ENCODE assay signal across 26 cellular contexts in genomic region chr2:141641462-141641861, GRCh38.
DNase-seq lines count a peak whose midpoint lies in the region; ATAC-seq, FAIRE-seq and TF ChIP-seq lines count a peak whose summit lies in the region.
"Had no signal": no experiment of that assay in that cellular context is flagged by ENCODE, and none has a peak within 500 bp of the region (broad histone marks: within the 10 kb centered on the region; RNA-seq: fewer than 3 reads in every experiment).

No MANE protein-coding gene starts in this region.

- no peak for TF ChIP-seq POLR2A in H54 (IDR thresholded peaks at IDR 0.05; ENCODE audit: low read depth, low read length)

- H3K36me3 ChIP-seq in RWPE2 (ENCODE audit: low read depth) (no peaks in the 10 kb centered on the region), fibroblast of lung (ENCODE audit: control insufficient read depth, insufficient read depth, low read length) (no peaks in the 10 kb centered on the region), smooth muscle cell (ENCODE audit: low read depth) (no peaks in the 10 kb centered on the region)
- H3K36me3 ChIP-seq: BE2C, pancreas, tibial nerve had no signal

- H3F3A ChIP-seq in smooth muscle cell (ENCODE audit: low read depth) = no peaks in the 10 kb centered on the region

- DNase-seq in HPDE6-E6E7 (ENCODE audit: extremely low spot score) (peak; percentile 14), RWPE2 (ENCODE audit: low spot score) (no peak), fibroblast of lung (ENCODE audit: low read depth in 2 of 2) (peak; percentile 26 to 31), smooth muscle cell (lab: John Stamatoyannopoulos, UW; ENCODE audit: unreplicated experiment) (no peak), GM10248 (ENCODE audit: extremely low spot score) (no peak), H54 (ENCODE audit: insufficient read length, low spot score) (no peak)
- no peak for DNase-seq in activated effector memory CD4-positive, alpha-beta T cell treated with anti-CD3 and anti-CD28 coated beads, Interleukin-2, amount 50 U/mL, for 16 hours
- DNase-seq: activated CD8-positive, alpha-beta memory T cell treated with anti-CD3 and anti-CD28 coated beads, Interleukin-2, amount 50 U/mL, for 48 hours; activated gamma-delta T cell; aorta; BE2C; endodermal cell; H9; kidney glomerular epithelial cell; mesendoderm; naive thymus-derived CD8-positive, alpha-beta T cell; NCI-H1105; NCI-H2107; NCI-H526; pancreas; stimulated activated CD4-positive, alpha-beta T cell treated with anti-CD3 and anti-CD28 coated beads, Interleukin-2, amount 100 ng/mL, for 24 hours; T-cell had no signal

- POLR2A ChIA-PET in GM10248 (lab: Yijun Ruan, JAX) = no interaction called here

- H3K4me3 ChIP-seq in RWPE2 (ENCODE audit: severe bottlenecking) (no peak overlapping the region), fibroblast of lung (replicated peaks in 1 of 4; ENCODE audit: control extremely low read depth in 1 of 4, insufficient read depth in 1 of 4, low read depth in 3 of 4, low read length in 4 of 4) (no peak overlapping the region), smooth muscle cell (no peak overlapping the region)
- H3K4me3 ChIP-seq: pancreas, tibial nerve had no signal

- CTCF ChIA-PET in GM10248 (lab: Yijun Ruan, JAX) = interaction anchor here (0.7 to 1.9 kb wide), 4 partner anchors 11 to 22 kb away, joined by 3 to 5 read pairs (median 3); no protein-coding TSS in a partner anchor

- TF ChIP-seq CTCF in RWPE2 (IDR thresholded peaks at IDR 0.05; ENCODE audit: poor library complexity, severe bottlenecking) = no peak
- TF ChIP-seq CTCF in fibroblast of lung (conservative IDR thresholded peaks at IDR 0.05 in 1 of 2, IDR thresholded peaks at IDR 0.05 in 1 of 2; ENCODE audit: low read depth in 1 of 2, low read length in 2 of 2) = no peak
- TF ChIP-seq CTCF in smooth muscle cell (IDR thresholded peaks at IDR 0.05; ENCODE audit: borderline replicate concordance, insufficient read depth, poor library complexity, severe bottlenecking) = no peak
- no peak for TF ChIP-seq CTCF in GM10248 (IDR thresholded peaks at IDR 0.05; ENCODE audit: control extremely low read depth, extremely low read depth, low read depth, missing control alignments)

- ATAC-seq in RWPE2 (ENCODE audit: low read depth) = peak; percentile 95
- ATAC-seq: naive thymus-derived CD8-positive, alpha-beta T cell; pancreas; T-cell had no signal

- no peak for FAIRE-seq in H54 (lab: Jason Lieb, UNC)
- FAIRE-seq: colon, pancreas had no signal

- H3K27me3 ChIP-seq in RWPE2 (ENCODE audit: insufficient read depth, poor library complexity, severe bottlenecking) (no peaks in the 10 kb centered on the region), fibroblast of lung (ENCODE audit: control insufficient read depth, insufficient read depth, low read length) (no peaks in the 10 kb centered on the region), smooth muscle cell (ENCODE audit: low read depth) (no peaks in the 10 kb centered on the region)
- H3K27me3 ChIP-seq: BE2C, pancreas, tibial nerve had no signal

- H3K27ac ChIP-seq in RWPE2 (ENCODE audit: poor library complexity, severe bottlenecking) = no peak overlapping the region
- H3K27ac ChIP-seq in fibroblast of lung (ENCODE audit: insufficient read depth, low read length) = no peak overlapping the region
- peak overlapping the region; percentile 32 for H3K27ac ChIP-seq in smooth muscle cell (ENCODE audit: low read depth)
- H3K27ac ChIP-seq: HL-60, KMS-11, pancreas, tibial nerve had no signal

- H3K79me2 ChIP-seq in fibroblast of lung (ENCODE audit: control insufficient read depth, insufficient read depth, low read length) (no peaks in the 10 kb centered on the region), smooth muscle cell (ENCODE audit: low read depth) (no peaks in the 10 kb centered on the region)

- peaks cover 3% of the 10 kb centered on the region for H3K4me1 ChIP-seq in RWPE2 (ENCODE audit: insufficient read depth, poor library complexity, severe bottlenecking)
- H3K4me1 ChIP-seq in fibroblast of lung (ENCODE audit: control insufficient read depth, extremely low read depth, insufficient read depth, low read length) = no peaks in the 10 kb centered on the region
- no peaks in the 10 kb centered on the region for H3K4me1 ChIP-seq in smooth muscle cell (ENCODE audit: low read depth)
- H3K4me1 ChIP-seq: BE2C, pancreas, tibial nerve had no signal

- H3K9me3 ChIP-seq in RWPE2 (ENCODE audit: severe bottlenecking) = no peaks in the 10 kb centered on the region
- no peaks in the 10 kb centered on the region for H3K9me3 ChIP-seq in fibroblast of lung (ENCODE audit: control insufficient read depth, insufficient read depth, low read depth, low read length)
- H3K9me3 ChIP-seq in smooth muscle cell (replicated peaks; ENCODE audit: low read depth) = no peaks in the 10 kb centered on the region
- H3K9me3 ChIP-seq: BE2C, pancreas, tibial nerve had no signal

- H3K9ac ChIP-seq in fibroblast of lung (ENCODE audit: insufficient read depth, low read length) (no peak overlapping the region), smooth muscle cell (ENCODE audit: low read depth) (no peak overlapping the region)
- H3K9ac ChIP-seq: KMS-11 had no signal

- H2AFZ ChIP-seq in fibroblast of lung (ENCODE audit: low read length) (no peak overlapping the region), smooth muscle cell (ENCODE audit: low read depth) (no peak overlapping the region)

- H4K20me1 ChIP-seq in fibroblast of lung (ENCODE audit: control insufficient read depth, extremely low read depth, insufficient read depth, low read length) (no peaks in the 10 kb centered on the region), smooth muscle cell (ENCODE audit: low read depth) (no peaks in the 10 kb centered on the region)

- no peak overlapping the region for H3K4me2 ChIP-seq in fibroblast of lung (ENCODE audit: extremely low read depth, insufficient read depth, low read length)
- H3K4me2 ChIP-seq in smooth muscle cell = no peak overlapping the region
- H3K4me2 ChIP-seq: KMS-11 had no signal

Comparison
In these comparisons a context has a peak if more than half of its experiments do, and no peak if none do; other contexts are left out.
1. DNase-seq: peak in HPDE6-E6E7 (single experiment) and fibroblast of lung (2 of 2); none in RWPE2 (single experiment), smooth muscle cell (single experiment), GM10248 (single experiment), H54 (single experiment) and activated effector memory CD4-positive, alpha-beta T cell treated with anti-CD3 and anti-CD28 coated beads, Interleukin-2, amount 50 U/mL, for 16 hours (single experiment).